In genomic region chr1:29757866-29758763, GRCh38 we compare ENCODE assay signal across 21 cellular contexts.
"Had no signal": no experiment of that assay in that cellular context is flagged by ENCODE, and none has a peak within 500 bp of the region (broad histone marks: within the 10 kb centered on the region; RNA-seq: fewer than 3 reads in every experiment).

No MANE protein-coding gene starts in this region.

- H3K4me3 Mint-ChIP-seq: activated CD8-positive, alpha-beta T cell treated with anti-CD3 and anti-CD28 coated beads, Interleukin-2, amount 10 ng/mL, durations not matched to agents 7 days and 5 days; activated T-cell treated with anti-CD3 and anti-CD28 coated beads, Interleukin-2, amount 50 U/mL, for 72 hours; central memory CD8-positive, alpha-beta T cell; immature natural killer cell had no signal

- H3K27ac Mint-ChIP-seq: activated CD8-positive, alpha-beta T cell treated with anti-CD3 and anti-CD28 coated beads, Interleukin-2, amount 10 ng/mL, durations not matched to agents 7 days and 5 days; activated T-cell treated with anti-CD3 and anti-CD28 coated beads, Interleukin-2, amount 50 U/mL, for 72 hours; immature natural killer cell had no signal

- H3K9me3 Mint-ChIP-seq: activated T-cell treated with anti-CD3 and anti-CD28 coated beads, Interleukin-2, amount 50 U/mL, for 72 hours; central memory CD8-positive, alpha-beta T cell; immature natural killer cell had no signal

- DNase-seq: activated CD4-positive, alpha-beta T cell treated with anti-CD3 and anti-CD28 coated beads for 48 hours; activated CD4-positive, CD25-positive, alpha-beta regulatory T cell; activated CD8-positive, alpha-beta memory T cell treated with anti-CD3 and anti-CD28 coated beads, Interleukin-2, amount 50 U/mL, for 48 hours; activated CD8-positive, alpha-beta T cell treated with anti-CD3 and anti-CD28 coated beads, Interleukin-2, amount 10 ng/mL, durations not matched to agents 7 days and 5 days; activated effector memory CD4-positive, alpha-beta T cell treated with anti-CD3 and anti-CD28 coated beads, Interleukin-2, amount 50 U/mL, for 16 hours; activated naive CD4-positive, alpha-beta T cell treated with anti-CD3 and anti-CD28 coated beads, Interleukin-2, amount 50 U/mL, for 16 hours; activated T-cell treated with anti-CD3 and anti-CD28 coated beads, Interleukin-2, amount 50 U/mL, for 72 hours; aorta; brain microvascular endothelial cell; effector CD8-positive, alpha-beta T cell; immature natural killer cell; right cardiac atrium; small intestine; stimulated activated CD4-positive, alpha-beta T cell treated with anti-CD3 and anti-CD28 coated beads, Interleukin-15, amount 100 ng/mL, for 24 hours; stimulated activated CD4-positive, alpha-beta T cell treated with anti-CD3 and anti-CD28 coated beads, Interleukin-2, amount 100 ng/mL, for 48 hours; stomach; trophoblast cell had no signal

- H3K36me3 ChIP-seq: brain microvascular endothelial cell, prostate gland, stomach had no signal

- FAIRE-seq: small intestine, TTC549 had no signal

- H3K36me3 Mint-ChIP-seq: immature natural killer cell had no signal

- H3K4me3 ChIP-seq: prostate gland, stomach had no signal

- H3K27me3 ChIP-seq: brain microvascular endothelial cell had no signal

- ATAC-seq: activated CD8-positive, alpha-beta T cell treated with anti-CD3 and anti-CD28 coated beads, Interleukin-2, amount 10 ng/mL, durations not matched to agents 7 days and 5 days; activated T-cell treated with anti-CD3 and anti-CD28 coated beads, Interleukin-2, amount 50 U/mL, for 72 hours; esophagus mucosa; right cardiac atrium had no signal

- H3K9me3 ChIP-seq: prostate gland, stomach had no signal

- H3K4me1 ChIP-seq: prostate gland, stomach had no signal

- H3K4me1 Mint-ChIP-seq: central memory CD8-positive, alpha-beta T cell; immature natural killer cell had no signal
